22 cellular contexts compared by ENCODE assay signal in genomic region chr7:5173490-5173889, GRCh38.
"Had no signal": no experiment of that assay in that cellular context is flagged by ENCODE, and none has a peak within 500 bp of the region (broad histone marks: within the 10 kb centered on the region; RNA-seq: fewer than 3 reads in every experiment).

No MANE protein-coding gene starts in this region.

- H3K27ac ChIP-seq: epithelial cell of prostate, esophagus muscularis mucosa, gastrocnemius medialis, heart right ventricle, neutrophil, right atrium auricular region, sigmoid colon, skin epidermis, stomach, thoracic aorta, transverse colon had no signal

- H3K36me3 ChIP-seq: esophagus muscularis mucosa, gastrocnemius medialis, heart right ventricle, neutrophil, right atrium auricular region, sigmoid colon, stomach, thoracic aorta, transverse colon had no signal

- H3K4me1 ChIP-seq: gastrocnemius medialis had no signal

- H3K9me3 Mint-ChIP-seq: naive B cell, nephron had no signal

- H3K4me1 Mint-ChIP-seq: nephron had no signal

- H3K27me3 ChIP-seq: right atrium auricular region, sigmoid colon, stomach had no signal

- H3K4me3 ChIP-seq: esophagus muscularis mucosa, gastrocnemius medialis, heart right ventricle, right atrium auricular region, sigmoid colon, skin epidermis, stomach, thoracic aorta, transverse colon had no signal

- H3K9me3 ChIP-seq: esophagus muscularis mucosa, gastrocnemius medialis, heart right ventricle, neutrophil, right atrium auricular region, sigmoid colon, stomach, thoracic aorta, transverse colon had no signal

- H3K4me3 Mint-ChIP-seq: naive B cell, nephron had no signal

- H3K36me3 Mint-ChIP-seq: naive B cell had no signal

- FAIRE-seq: endometrium, islet of Langerhans had no signal

- DNase-seq: effector memory CD4-positive, alpha-beta T cell; gastrocnemius medialis; heart right ventricle; hypothalamus; kidney glomerular epithelial cell; mesendoderm; naive B cell; sigmoid colon; stimulated activated CD4-positive, alpha-beta T cell treated with anti-CD3 and anti-CD28 coated beads, Interleukin-12 subunit alpha, Interleukin-12 subunit beta, amount 100 ng/mL, for 4 hours; stimulated activated naive CD4-positive, alpha-beta T cell; stomach; substantia nigra; transverse colon had no signal

- H3K27ac Mint-ChIP-seq: naive B cell, nephron had no signal
